Comparison of ENCODE assay signal across 3 cellular contexts in the genomic region with DNA sequence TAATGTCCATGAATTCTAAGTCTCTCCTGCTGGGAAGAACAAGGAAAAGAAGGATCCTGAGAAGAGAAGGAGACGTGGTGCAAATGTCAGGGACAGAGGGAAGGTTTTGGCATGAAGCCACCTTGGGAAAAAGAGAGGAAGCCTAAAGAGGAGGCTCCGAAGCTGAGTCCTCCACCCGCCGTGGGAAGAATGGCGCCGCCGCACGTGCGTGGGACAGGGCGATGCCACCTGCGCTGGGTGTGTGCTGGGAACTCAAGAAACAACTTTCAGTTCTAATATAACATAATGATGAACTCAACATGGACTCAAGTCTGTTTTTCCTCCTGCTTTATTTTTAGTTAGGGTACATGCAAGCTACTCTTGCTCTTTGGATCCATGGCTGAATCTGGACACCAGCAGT.
"Had no signal": no experiment of that assay in that cellular context is flagged by ENCODE, and none has a peak within 500 bp of the region (broad histone marks: within the 10 kb centered on the region; RNA-seq: fewer than 3 reads in every experiment).

No MANE protein-coding gene starts in this region.

- H3K4me3 ChIP-seq: GM12878 had no signal

- DNase-seq: GDM1, GF-D8 had no signal
